In the genomic region with DNA sequence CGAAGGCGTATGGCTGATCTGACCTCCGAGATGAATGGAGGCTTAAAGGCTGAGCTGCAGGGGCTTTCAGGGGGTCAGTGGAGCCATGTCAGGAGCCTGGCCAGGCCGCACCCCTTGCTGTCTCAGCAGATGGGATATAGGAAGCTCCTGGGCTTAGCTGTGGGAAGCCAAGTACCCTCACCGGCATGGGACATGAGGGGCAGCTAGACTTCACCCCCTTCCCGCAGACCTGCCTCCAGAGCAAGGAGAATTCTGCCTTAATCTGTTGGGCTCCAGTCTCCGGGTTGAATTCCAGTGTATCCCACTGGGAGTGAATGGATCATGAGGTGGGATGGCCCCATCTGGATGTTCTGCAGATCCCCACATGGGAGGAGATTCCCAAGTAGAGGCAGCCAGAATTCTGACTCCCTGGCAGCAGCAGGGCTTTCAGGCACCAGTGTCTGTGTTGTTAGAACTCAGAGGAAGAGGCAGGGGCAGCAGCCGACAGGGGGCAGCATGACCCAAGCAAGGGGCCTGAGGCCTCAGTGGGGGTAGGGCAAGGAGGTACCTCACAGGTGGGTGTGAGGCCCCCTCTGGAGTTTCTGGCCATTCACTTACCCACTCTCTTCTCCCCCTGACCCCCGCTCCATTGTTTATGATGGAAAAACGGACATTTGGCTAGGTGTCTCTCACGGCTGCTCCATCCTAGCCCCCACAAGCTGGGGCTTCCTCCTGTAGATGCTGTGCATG, we compare ENCODE assay signal across 8 cellular contexts. TPM values are rescaled to one million over a fixed set of nuclear protein-coding genes. Genes with fewer than 3 reads are reported as not detected.
DNase-seq lines count a peak whose midpoint lies in the region; ATAC-seq, FAIRE-seq and TF ChIP-seq lines count a peak whose summit lies in the region.

No MANE protein-coding gene starts in this region.

- no peaks in the 10 kb centered on the region for H3K9me3 Mint-ChIP-seq in T-helper 2 cell treated with Interferon-gamma antibody and Interleukin-4, amounts not matched to agents 5 μg/mL and 100 μg/mL, for 36 hours
- no peaks in the 10 kb centered on the region for H3K9me3 Mint-ChIP-seq in astrocyte (ENCODE audit: unreplicated experiment)

- H3K36me3 Mint-ChIP-seq in T-helper 2 cell treated with Interferon-gamma antibody and Interleukin-4, amounts not matched to agents 5 μg/mL and 100 μg/mL, for 36 hours (ENCODE audit: low read depth), result peaks cover 39% of the 10 kb centered on the region
- H3K36me3 Mint-ChIP-seq in astrocyte (ENCODE audit: low read depth, unreplicated experiment), result peaks cover 21% of the 10 kb centered on the region

- DNase-seq in BJ (ENCODE audit: low read depth), result no peak
- peak; percentile 51 for DNase-seq in T-helper 2 cell treated with Interferon-gamma antibody and Interleukin-4, amounts not matched to agents 5 μg/mL and 100 μg/mL, for 36 hours (ENCODE audit: low spot score)
- DNase-seq in astrocyte (ENCODE audit: low read depth), result no peak
- DNase-seq in left lung, result peak; percentile 61 to 88
- peak; percentile 49 for DNase-seq in stimulated activated CD8-positive, alpha-beta memory T cell treated with anti-CD3 and anti-CD28 coated beads, Interleukin-12 subunit alpha, Interleukin-12 subunit beta, amount 100 ng/mL, for 4 hours (ENCODE audit: low read depth)
- no peak for DNase-seq in H4 (ENCODE audit: low spot score)

- FAIRE-seq in astrocyte (lab: Jason Lieb, UNC), result no peak

- H3K27ac Mint-ChIP-seq in T-helper 2 cell treated with Interferon-gamma antibody and Interleukin-4, amounts not matched to agents 5 μg/mL and 100 μg/mL, for 36 hours, result no peak overlapping the region
- no peak overlapping the region for H3K27ac Mint-ChIP-seq in astrocyte (ENCODE audit: unreplicated experiment)

- H3K79me2 ChIP-seq in astrocyte (ENCODE audit: insufficient read depth, low read length), result no peaks in the 10 kb centered on the region

- POLR2A ChIA-PET in BJ (lab: Charles Lee), result no interaction called here

- H3K27me3 Mint-ChIP-seq in T-helper 2 cell treated with Interferon-gamma antibody and Interleukin-4, amounts not matched to agents 5 μg/mL and 100 μg/mL, for 36 hours (ENCODE audit: low read depth), result no peaks in the 10 kb centered on the region
- H3K27me3 Mint-ChIP-seq in astrocyte (ENCODE audit: low read depth, unreplicated experiment), result no peaks in the 10 kb centered on the region

- H3K27me3 ChIP-seq in BJ (ENCODE audit: control insufficient read depth, insufficient read depth, low read length) (no peaks in the 10 kb centered on the region), astrocyte (ENCODE audit: insufficient read depth, low read length) (no peaks in the 10 kb centered on the region), left lung (no peaks in the 10 kb centered on the region)

- TF ChIP-seq CTCF in BJ (IDR thresholded peaks at IDR 0.05; ENCODE audit: insufficient read depth, low read depth, low read length), result peak; percentile 70
- peak; percentile 46 for TF ChIP-seq CTCF in astrocyte (IDR thresholded peaks at IDR 0.05; ENCODE audit: insufficient read depth, low read depth, low read length)
- TF ChIP-seq CTCF in left lung (IDR thresholded peaks at IDR 0.05), result peak; percentile 30 to 46

- H3K9me3 ChIP-seq in astrocyte (ENCODE audit: insufficient read depth, low read depth, low read length) (no peaks in the 10 kb centered on the region), left lung (no peaks in the 10 kb centered on the region)

- no peak overlapping the region for H3K4me3 ChIP-seq in BJ (ENCODE audit: low read depth, low read length)
- H3K4me3 ChIP-seq in astrocyte (ENCODE audit: insufficient read depth, low read depth, low read length), result no peak overlapping the region
- H3K4me3 ChIP-seq in left lung, result no peak overlapping the region

- ATAC-seq in HG02759 (IDR thresholded peaks at IDR 0.05; ENCODE audit: unreplicated experiment), result peak; percentile 33
- ATAC-seq in left lung, result peak; percentile 78
- ATAC-seq in GM21381 (IDR thresholded peaks at IDR 0.05; ENCODE audit: unreplicated experiment), result no peak

- peaks cover 11% of the 10 kb centered on the region for H3K36me3 ChIP-seq in BJ (ENCODE audit: control insufficient read depth, insufficient read depth, low read length)
- H3K36me3 ChIP-seq in astrocyte (ENCODE audit: insufficient read depth, low read length), result peaks cover 12% of the 10 kb centered on the region
- H3K36me3 ChIP-seq in left lung, result peaks cover 0 to 100% of the 10 kb centered on the region in 2 donors

- no peak overlapping the region for H3K4me2 ChIP-seq in astrocyte (ENCODE audit: low read length)

- H3K4me3 Mint-ChIP-seq in T-helper 2 cell treated with Interferon-gamma antibody and Interleukin-4, amounts not matched to agents 5 μg/mL and 100 μg/mL, for 36 hours, result no peak overlapping the region
- H3K4me3 Mint-ChIP-seq in astrocyte (ENCODE audit: unreplicated experiment), result no peak overlapping the region

- intact Hi-C loops in left lung (cut with DNase I), result no loop called here

- H3K4me1 ChIP-seq in astrocyte (ENCODE audit: insufficient read depth, low read length) (no peaks in the 10 kb centered on the region), left lung (no peaks in the 10 kb centered on the region)

- H3K27ac ChIP-seq in astrocyte (ENCODE audit: low read depth, low read length), result no peak overlapping the region
- H3K27ac ChIP-seq in left lung, result no peak overlapping the region

- H3K4me1 Mint-ChIP-seq in T-helper 2 cell treated with Interferon-gamma antibody and Interleukin-4, amounts not matched to agents 5 μg/mL and 100 μg/mL, for 36 hours (ENCODE audit: low read depth), result peaks cover 13% of the 10 kb centered on the region
- H3K4me1 Mint-ChIP-seq in astrocyte (ENCODE audit: low read depth, unreplicated experiment), result peaks cover 4% of the 10 kb centered on the region

- no peak overlapping the region for H3K9ac ChIP-seq in astrocyte (ENCODE audit: low read length)

- no peaks in the 10 kb centered on the region for H4K20me1 ChIP-seq in astrocyte (ENCODE audit: insufficient read depth, low read length)

- CTCF ChIA-PET in BJ (lab: Yijun Ruan, JAX), result interaction anchor here (0.7 to 3.3 kb wide), 16 partner anchors 8 to 252 kb away, joined by 3 to 15 read pairs (median 4); no protein-coding TSS in a partner anchor

- H2AFZ ChIP-seq in astrocyte (ENCODE audit: low read depth, low read length), result no peak overlapping the region

RNA-seq across cellular contexts. Expression of a gene that starts 19.1 kb away (rescaled TPM):
- 92.4 and 135 TPM in 2 replicates for polyA plus RNA-seq in BJ (2011; rRNA removed)
- 27.6 and 42.2 TPM in 2 replicates for polyA minus RNA-seq in BJ (2011; rRNA and poly(A)+ RNA removed)
- total RNA-seq in astrocyte (59.3 and 68.2 TPM in 2 replicates), left lung (100 to 1,000 TPM; 340 to 418 TPM)
- 286 and 301 TPM in 2 replicates for total RNA-seq in H4 (2014; rRNA removed; shearing (Covaris generic))

RNA-seq across cellular contexts. Expression of a gene that starts 27.4 kb away (rescaled TPM):
- polyA plus RNA-seq in BJ (2011; rRNA removed), result 0.18 and 0.39 TPM in 2 replicates
- 0.41 TPM in 1 of 2 replicates, not detected in the other for polyA minus RNA-seq in BJ (2011; rRNA and poly(A)+ RNA removed)
- total RNA-seq in astrocyte, result 0.58 and 0.64 TPM in 2 replicates
- total RNA-seq in left lung, result under 1 TPM; 0.60 to 0.90 TPM
- not detected in 2 replicates for total RNA-seq in H4 (2014; rRNA removed; shearing (Covaris generic))

RNA-seq across cellular contexts. Expression of a gene that starts 36.5 kb away (rescaled TPM):
- 22.4 and 26.3 TPM in 2 replicates for polyA plus RNA-seq in BJ (2011; rRNA removed)
- 12.3 and 17.1 TPM in 2 replicates for polyA minus RNA-seq in BJ (2011; rRNA and poly(A)+ RNA removed)
- total RNA-seq in astrocyte (11.2 and 11.7 TPM in 2 replicates), left lung (10 to 100 TPM; 20.8 to 21.7 TPM)
- total RNA-seq in H4 (2014; rRNA removed; shearing (Covaris generic)), result 14.3 and 14.6 TPM in 2 replicates

RNA-seq across cellular contexts. Expression of a gene that starts 36.8 kb away (rescaled TPM):
- polyA plus RNA-seq in BJ (2011; rRNA removed), result 50.3 and 54.4 TPM in 2 replicates
- 38.4 and 62.9 TPM in 2 replicates for polyA minus RNA-seq in BJ (2011; rRNA and poly(A)+ RNA removed)
- 38.2 and 38.5 TPM in 2 replicates for total RNA-seq in astrocyte
- total RNA-seq in left lung, result 10 to 100 TPM; 67.6 to 68.1 TPM
- 13.1 and 14.1 TPM in 2 replicates for total RNA-seq in H4 (2014; rRNA removed; shearing (Covaris generic))

Comparison
In these comparisons a context has a peak if more than half of its experiments do, and no peak if none do; other contexts are left out.
1. DNase-seq: peak in T-helper 2 cell treated with Interferon-gamma antibody and Interleukin-4, amounts not matched to agents 5 μg/mL and 100 μg/mL, for 36 hours (single experiment), left lung (2 of 2) and stimulated activated CD8-positive, alpha-beta memory T cell treated with anti-CD3 and anti-CD28 coated beads, Interleukin-12 subunit alpha, Interleukin-12 subunit beta, amount 100 ng/mL, for 4 hours (single experiment); none in BJ (single experiment), astrocyte (single experiment) and H4 (single experiment).
2. Peak in every context shown above with its lines, with median percentiles within 50 percentile points of each other: CTCF ChIP-seq.